ENCODE assay signal across 8 cellular contexts in the genomic region with DNA sequence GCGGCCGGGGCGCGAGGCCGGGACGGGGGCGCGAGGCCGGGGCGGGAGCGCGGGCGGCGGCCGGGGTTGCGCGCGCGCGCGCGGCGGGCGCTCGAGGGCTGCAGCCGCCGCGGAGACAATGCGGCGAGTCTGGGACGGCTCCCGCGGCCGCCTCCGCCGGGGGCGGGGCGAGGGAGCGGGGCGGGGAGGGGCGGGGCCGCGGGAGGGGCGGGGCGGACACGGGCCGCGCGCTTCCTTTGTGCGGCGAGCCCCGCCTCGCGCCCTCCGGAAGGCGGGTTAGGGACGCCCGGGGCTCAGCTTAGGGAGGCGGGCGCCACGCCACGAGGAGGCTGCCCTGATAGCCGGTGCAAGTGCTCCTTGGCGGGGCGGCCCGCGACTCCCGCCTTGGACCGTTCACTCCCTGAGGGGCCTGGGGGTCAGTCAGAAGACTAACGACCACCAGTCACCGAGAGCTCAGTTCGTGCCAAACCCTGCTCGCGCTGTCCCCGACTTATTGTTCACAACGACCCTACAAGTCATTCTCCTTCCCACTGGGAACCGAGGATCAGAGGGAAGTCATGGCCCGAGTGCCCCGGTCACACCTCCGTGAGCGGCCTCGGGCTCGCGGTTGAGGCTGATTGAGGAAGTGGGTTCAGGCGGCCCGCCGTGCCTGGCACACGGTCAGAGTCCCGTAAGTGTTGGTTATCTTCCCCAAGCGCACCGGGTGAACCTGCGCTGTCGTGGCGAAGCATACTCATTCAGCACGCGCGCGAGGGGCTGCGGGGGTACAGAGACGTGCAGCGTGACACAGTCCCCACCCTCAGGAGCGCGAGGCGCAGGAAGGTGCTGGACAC. TPM values are rescaled to one million over a fixed set of nuclear protein-coding genes. Genes with fewer than 3 reads are reported as not detected.
DNase-seq lines count a peak whose midpoint lies in the region; ATAC-seq and TF ChIP-seq lines count a peak whose summit lies in the region.

No MANE protein-coding gene starts in this region.

- no peak for TF ChIP-seq EP300 in neural cell (conservative IDR thresholded peaks at IDR 0.05; ENCODE audit: poor library complexity, severe bottlenecking)

- H3K4me1 Mint-ChIP-seq in stimulated activated naive CD8-positive, alpha-beta T cell treated with anti-CD3 and anti-CD28 coated beads, Interleukin-15, amount 100 ng/mL, for 72 hours, result peaks cover 52% of the 10 kb centered on the region

- no peaks in the 10 kb centered on the region for H3K9me3 Mint-ChIP-seq in stimulated activated naive CD8-positive, alpha-beta T cell treated with anti-CD3 and anti-CD28 coated beads, Interleukin-15, amount 100 ng/mL, for 72 hours

- peaks cover 16% of the 10 kb centered on the region for H3K4me1 ChIP-seq in RWPE2 (ENCODE audit: insufficient read depth, poor library complexity, severe bottlenecking)

- peak overlapping the region; percentile 57 for H2AFZ ChIP-seq in neural cell (ENCODE audit: low read depth, low read length)

- no peak for TF ChIP-seq CTCF in RWPE2 (IDR thresholded peaks at IDR 0.05; ENCODE audit: poor library complexity, severe bottlenecking)
- TF ChIP-seq CTCF in fibroblast of villous mesenchyme (IDR thresholded peaks at IDR 0.05; ENCODE audit: insufficient read depth, low read depth, low read length), result no peak
- TF ChIP-seq CTCF in neural cell (IDR thresholded peaks at IDR 0.05; ENCODE audit: poor library complexity, severe bottlenecking), result no peak

- peak overlapping the region; percentile 88 for H3K9ac ChIP-seq in neural cell (ENCODE audit: low read length)

- peak overlapping the region; percentile 90 to 96 for H3K27ac Mint-ChIP-seq in stimulated activated naive CD8-positive, alpha-beta T cell treated with anti-CD3 and anti-CD28 coated beads, Interleukin-15, amount 100 ng/mL, for 72 hours

- H4K20me1 ChIP-seq in neural cell (ENCODE audit: insufficient read depth), result peaks cover 2% of the 10 kb centered on the region

- peak overlapping the region; percentile 84 to 88 for H3K4me3 Mint-ChIP-seq in stimulated activated naive CD8-positive, alpha-beta T cell treated with anti-CD3 and anti-CD28 coated beads, Interleukin-15, amount 100 ng/mL, for 72 hours

- TF ChIP-seq RAD21 in neural cell (conservative IDR thresholded peaks at IDR 0.05), result peak; percentile 28

- no peaks in the 10 kb centered on the region for H3K27me3 Mint-ChIP-seq in stimulated activated naive CD8-positive, alpha-beta T cell treated with anti-CD3 and anti-CD28 coated beads, Interleukin-15, amount 100 ng/mL, for 72 hours

- H3K9me3 ChIP-seq in KOPT-K1 (ENCODE audit: insufficient read depth, low read length, poor library complexity, severe bottlenecking), result no peaks in the 10 kb centered on the region
- H3K9me3 ChIP-seq in RWPE2 (ENCODE audit: severe bottlenecking), result no peaks in the 10 kb centered on the region
- no peaks in the 10 kb centered on the region for H3K9me3 ChIP-seq in neural cell (ENCODE audit: low read length)

- H3K4me2 ChIP-seq in neural cell (ENCODE audit: low read length), result peak overlapping the region; percentile 96

- no peaks in the 10 kb centered on the region for H3K27me3 ChIP-seq in RWPE2 (ENCODE audit: insufficient read depth, poor library complexity, severe bottlenecking)
- no peaks in the 10 kb centered on the region for H3K27me3 ChIP-seq in neural cell (ENCODE audit: insufficient read depth, low read depth, low read length)

- H3K27ac ChIP-seq in KOPT-K1 (ENCODE audit: low read depth, low read length, poor library complexity, severe bottlenecking) (peak overlapping the region; percentile 86), RWPE2 (ENCODE audit: poor library complexity, severe bottlenecking) (peak overlapping the region; percentile 99), neural cell (ENCODE audit: low read length) (peak overlapping the region; percentile 95)

- DNase-seq in Daoy (ENCODE audit: low read depth), result peak; percentile 95
- no peak for DNase-seq in RWPE2 (ENCODE audit: low spot score)
- DNase-seq in activated effector memory CD4-positive, alpha-beta T cell treated with anti-CD3 and anti-CD28 coated beads, Interleukin-2, amount 50 U/mL, for 16 hours, result peak; percentile 93
- DNase-seq in fibroblast of villous mesenchyme (ENCODE audit: low read depth), result peak; percentile 84
- peak; percentile 74 to 81 for DNase-seq in stimulated activated naive CD8-positive, alpha-beta T cell treated with anti-CD3 and anti-CD28 coated beads, Interleukin-15, amount 100 ng/mL, for 72 hours

- H3K36me3 ChIP-seq in KOPT-K1 (ENCODE audit: insufficient read depth, low read length), result peaks cover 23% of the 10 kb centered on the region
- peaks cover 37% of the 10 kb centered on the region for H3K36me3 ChIP-seq in RWPE2 (ENCODE audit: low read depth)
- H3K36me3 ChIP-seq in neural cell (ENCODE audit: insufficient read depth, low read length), result peaks cover 9% of the 10 kb centered on the region

- H3F3A ChIP-seq in neural cell (ENCODE audit: insufficient read depth, low read length, poor library complexity, severe bottlenecking), result no peaks in the 10 kb centered on the region

- H3K4me3 ChIP-seq in RWPE2 (ENCODE audit: severe bottlenecking) (peak overlapping the region; percentile 97), fibroblast of villous mesenchyme (ENCODE audit: low read depth, low read length) (peak overlapping the region; percentile 85), neural cell (ENCODE audit: low read length) (peak overlapping the region; percentile 73)

- peaks cover 52% of the 10 kb centered on the region for H3K79me2 ChIP-seq in neural cell (replicated peaks; ENCODE audit: insufficient read depth, low read length)

- ATAC-seq in GM21825 (IDR thresholded peaks at IDR 0.05; ENCODE audit: unreplicated experiment) (peak; percentile 71), RWPE2 (ENCODE audit: low read depth) (peak; percentile 69)
- ATAC-seq in stimulated activated naive CD8-positive, alpha-beta T cell treated with anti-CD3 and anti-CD28 coated beads, Interleukin-15, amount 100 ng/mL, for 72 hours, result peak; percentile 88

- H3K9me2 ChIP-seq in neural cell (ENCODE audit: insufficient read depth, low read length), result no peaks in the 10 kb centered on the region

TF ChIP-seq in neural cell, 6 proteins besides CTCF, POLR2A, EP300 and RAD21:
- TF ChIP-seq SMC3 (conservative IDR thresholded peaks at IDR 0.05; ENCODE audit: poor library complexity) (peak; percentile 54), MXI1 (conservative IDR thresholded peaks at IDR 0.05; ENCODE audit: poor library complexity, severe bottlenecking) (peak; percentile 68), TAF1 (IDR thresholded peaks at IDR 0.05; ENCODE audit: low read depth) (no peak), REST (IDR thresholded peaks at IDR 0.05; ENCODE audit: borderline replicate concordance) (no peak), POLR2AphosphoS5 (IDR thresholded peaks at IDR 0.05) (peak; percentile 89), EZH2 (IDR thresholded peaks at IDR 0.05; ENCODE audit: borderline replicate concordance, insufficient read depth, low read length, poor library complexity, severe bottlenecking) (no peak)

RNA-seq across cellular contexts. Expression of gene A3GALT2, which starts 29.1 kb away (rescaled TPM):
- not detected in 2 replicates for total RNA-seq in Daoy (2014; rRNA removed; shearing (Covaris generic))
- not detected in 2 replicates for total RNA-seq in fibroblast of villous mesenchyme
- 0.35 TPM in 1 of 2 replicates, not detected in the other for polyA plus RNA-seq in neural cell
- polyA minus RNA-seq in neural cell, result not detected in 2 replicates
